13 cellular contexts compared by ENCODE assay signal in the genomic region with DNA sequence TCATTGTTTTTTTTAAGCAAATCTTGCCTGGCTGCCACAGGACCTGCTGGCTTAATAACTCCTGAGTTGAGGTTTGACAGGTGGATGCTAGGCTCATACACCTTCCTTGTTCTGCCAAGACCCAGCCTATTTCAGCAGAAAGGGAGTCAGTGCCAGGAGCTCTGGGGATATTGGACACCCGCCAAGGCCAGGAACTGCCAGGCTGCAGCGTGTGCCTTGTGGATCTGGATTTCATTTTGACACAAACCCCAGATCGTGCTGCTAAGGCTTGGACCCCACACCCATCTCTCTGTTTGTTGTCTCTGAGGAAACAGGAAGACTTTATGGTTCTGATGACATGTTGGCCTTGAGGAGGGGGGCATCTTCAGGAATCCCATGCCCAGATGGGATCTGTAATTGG. TPM values are rescaled to one million over a fixed set of nuclear protein-coding genes. Genes with fewer than 3 reads are reported as not detected.
DNase-seq lines count a peak whose midpoint lies in the region; ATAC-seq and TF ChIP-seq lines count a peak whose summit lies in the region.
"Had no signal": no experiment of that assay in that cellular context is flagged by ENCODE, and none has a peak within 500 bp of the region (broad histone marks: within the 10 kb centered on the region; RNA-seq: fewer than 3 reads in every experiment).

No MANE protein-coding gene starts in this region.

- H3K36me3 ChIP-seq in right atrium auricular region (no peaks in the 10 kb centered on the region), heart left ventricle (no peaks in the 10 kb centered on the region), upper lobe of right lung (no peaks in the 10 kb centered on the region)

- intact Hi-C loops in Right ventricle myocardium superior (cut with DNase I) (no loop called here), heart left ventricle (cut with DNase I) (no loop called here), upper lobe of right lung (cut with DNase I) (no loop called here)

- 14 to 27% (median 19%) methylated on average over 3 of the region's 3 CpGs for WGBS in heart left ventricle, 4 donors

- H3K4me1 ChIP-seq in right atrium auricular region (no peaks in the 10 kb centered on the region), heart left ventricle (no peaks in the 10 kb centered on the region), upper lobe of right lung (no peaks in the 10 kb centered on the region)

- DNase-seq in Right ventricle myocardium superior (peak; percentile 51), right atrium auricular region (ENCODE audit: low spot score) (no peak), NCI-H345 (lab: John Stamatoyannopoulos, UW) (peak; percentile 83), heart left ventricle (peak in 4 of 5 donors; percentile 36 to 63 (median 50)), upper lobe of right lung (no peak)
- DNase-seq: activated gamma-delta T cell, H9, NCI-H187 treated with DMSO at 0.1 percent for 48 hours had no signal

- no peak overlapping the region for H3K4me3 ChIP-seq in right atrium auricular region
- no peak overlapping the region for H3K4me3 ChIP-seq in heart left ventricle
- no peak overlapping the region for H3K4me3 ChIP-seq in upper lobe of right lung

- peak; percentile 81 for ATAC-seq in Right ventricle myocardium superior (ENCODE audit: poor library complexity)
- ATAC-seq in heart left ventricle: peak; percentile 47 to 83 (median 77)
- ATAC-seq in upper lobe of right lung: peak; percentile 48
- ATAC-seq in HG02981 (IDR thresholded peaks at IDR 0.05; ENCODE audit: unreplicated experiment): no peak
- no peak for ATAC-seq in GM18511 (IDR thresholded peaks at IDR 0.05; ENCODE audit: unreplicated experiment)
- ATAC-seq in GM18519 (IDR thresholded peaks at IDR 0.05; ENCODE audit: low FRiP score, unreplicated experiment): no peak

- TF ChIP-seq CTCF in right atrium auricular region (IDR thresholded peaks at IDR 0.05) (no peak), heart left ventricle (IDR thresholded peaks at IDR 0.05) (no peak), upper lobe of right lung (IDR thresholded peaks at IDR 0.05) (no peak)

- no peaks in the 10 kb centered on the region for H3K27me3 ChIP-seq in right atrium auricular region
- H3K27me3 ChIP-seq in heart left ventricle: peaks cover 0 to 9% (median 0%) of the 10 kb centered on the region in 9 donors
- no peaks in the 10 kb centered on the region for H3K27me3 ChIP-seq in upper lobe of right lung

- H3K27ac ChIP-seq in right atrium auricular region: no peak overlapping the region
- no peak overlapping the region for H3K27ac ChIP-seq in heart left ventricle
- H3K27ac ChIP-seq in upper lobe of right lung: no peak overlapping the region

- H3K9me3 ChIP-seq in right atrium auricular region (no peaks in the 10 kb centered on the region), heart left ventricle (no peaks in the 10 kb centered on the region), upper lobe of right lung (no peaks in the 10 kb centered on the region)

- TF ChIP-seq POLR2A in heart left ventricle (IDR thresholded peaks at IDR 0.05): no peak

RNA-seq across cellular contexts. Expression of a gene that starts 44.4 kb away (rescaled TPM):
- total RNA-seq in Right ventricle myocardium superior (8.4 TPM), right atrium auricular region (1 to 10 TPM; 2.2 to 4.1 TPM), heart left ventricle (10 to 100 TPM in 3 of 9 donors, 1 to 10 TPM in 6; 1.8 to 12.2 (median 5.0) TPM), upper lobe of right lung (1.9 TPM)
- 10 to 100 TPM in 1 of 2 donors, 1 to 10 TPM in 1; 1.4 to 27.5 TPM for polyA plus RNA-seq in heart left ventricle
- total RNA-seq: fibroblast of villous mesenchyme, mononuclear cell had no signal

Comparison
In these comparisons a context has a peak if more than half of its experiments do, and no peak if none do; other contexts are left out.
1. DNase-seq: peak in Right ventricle myocardium superior (single experiment), NCI-H345 (single experiment) and heart left ventricle (4 of 5); none in right atrium auricular region (single experiment) and upper lobe of right lung (single experiment).
2. ATAC-seq: peak in Right ventricle myocardium superior (single experiment), heart left ventricle (4 of 4) and upper lobe of right lung (single experiment); none in HG02981 (single experiment), GM18511 (single experiment) and GM18519 (single experiment).